In the genomic region with DNA sequence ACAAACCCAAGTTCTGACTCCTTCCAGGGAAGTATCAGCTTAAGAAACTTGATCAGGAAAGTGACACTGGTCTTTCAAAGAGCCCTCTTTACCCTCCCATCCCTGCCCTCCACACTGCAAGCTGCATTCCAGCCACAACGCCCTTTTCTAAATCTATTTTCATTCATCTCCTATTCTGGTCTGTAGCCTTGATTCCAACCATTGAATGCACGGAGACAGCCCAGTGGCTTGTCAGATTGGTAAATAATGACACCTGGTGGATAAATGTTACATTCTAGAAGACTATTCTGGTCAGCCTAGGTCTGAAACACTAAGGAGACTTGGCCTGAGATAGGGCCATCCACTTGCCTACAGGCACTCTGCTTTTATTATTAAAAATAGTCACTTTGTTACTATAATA, we compare ENCODE assay signal across 9 cellular contexts. TPM values are rescaled to one million over a fixed set of nuclear protein-coding genes. Genes with fewer than 3 reads are reported as not detected.
A peak's percentile ranks its signal among the peaks of the same experiment; 100 is the strongest.
DNase-seq lines count a peak whose midpoint lies in the region; ATAC-seq lines count a peak whose summit lies in the region.
"Had no signal": no experiment of that assay in that cellular context is flagged by ENCODE, and none has a peak within 500 bp of the region (broad histone marks: within the 10 kb centered on the region; RNA-seq: fewer than 3 reads in every experiment).

No MANE protein-coding gene starts in this region.

- no peaks in the 10 kb centered on the region for H3K9me3 ChIP-seq in SJCRH30 (replicated peaks)

- peaks cover 14% of the 10 kb centered on the region for H3K4me1 ChIP-seq in SJCRH30

- H3K27ac ChIP-seq in SJCRH30 = no peak overlapping the region

- ATAC-seq in GM18511 (IDR thresholded peaks at IDR 0.05; ENCODE audit: unreplicated experiment) = peak; percentile 57
- peak; percentile 89 for ATAC-seq in sciatic nerve
- ATAC-seq in GM18909 (IDR thresholded peaks at IDR 0.05; ENCODE audit: poor library complexity, unreplicated experiment) = no peak

- H3K27me3 ChIP-seq in SJCRH30 = no peaks in the 10 kb centered on the region

- intact Hi-C loops in sciatic nerve (cut with DNase I) = no loop called here

- H3K4me3 ChIP-seq in SJCRH30 = no peak overlapping the region

- no peaks in the 10 kb centered on the region for H3K36me3 ChIP-seq in SJCRH30

- DNase-seq in 8988T (peak; percentile 50), SJCRH30 (peak; percentile 29 to 75), foreskin melanocyte (peak; percentile 12), sciatic nerve (ENCODE audit: low spot score) (no peak), activated T-cell treated with anti-CD3 and anti-CD28 coated beads for 4 hours (no peak), SKM-1 (lab: John Stamatoyannopoulos, UW; ENCODE audit: unreplicated experiment) (no peak)

RNA-seq across cellular contexts. Expression of a gene that starts 20.9 kb away (rescaled TPM):
- 1.9 and 2.9 TPM in 2 replicates for total RNA-seq in SJCRH30 (2014; rRNA removed; shearing (Covaris generic))
- total RNA-seq in sciatic nerve = 9.9 TPM

RNA-seq across cellular contexts. Expression of a gene that starts 22.9 kb away (rescaled TPM):
- 0.75 and 0.84 TPM in 2 replicates for total RNA-seq in SJCRH30 (2014; rRNA removed; shearing (Covaris generic))
- total RNA-seq in sciatic nerve = not detected
- total RNA-seq: activated naive CD4-positive, alpha-beta T cell treated with anti-CD3 and anti-CD28 coated beads, Interleukin-2, amount 50 U/mL, for 72 hours had no signal

RNA-seq across cellular contexts. Expression of a gene that starts 28.1 kb away (rescaled TPM):
- total RNA-seq in SJCRH30 (2014; rRNA removed; shearing (Covaris generic)) = 19.4 and 20.1 TPM in 2 replicates
- 16.1 TPM for total RNA-seq in sciatic nerve

RNA-seq across cellular contexts. Expression of a gene that starts 28.2 kb away (rescaled TPM):
- total RNA-seq in SJCRH30 (2014; rRNA removed; shearing (Covaris generic)) = 1.7 and 3.5 TPM in 2 replicates
- total RNA-seq in sciatic nerve = 4.1 TPM
- total RNA-seq: activated naive CD4-positive, alpha-beta T cell treated with anti-CD3 and anti-CD28 coated beads, Interleukin-2, amount 50 U/mL, for 72 hours had no signal

RNA-seq across cellular contexts. Expression of a gene that starts 39.8 kb away (rescaled TPM):
- 0.26 and 0.51 TPM in 2 replicates for total RNA-seq in SJCRH30 (2014; rRNA removed; shearing (Covaris generic))
- total RNA-seq in sciatic nerve = not detected

Comparison
In these comparisons a context has a peak if more than half of its experiments do, and no peak if none do; other contexts are left out.
1. DNase-seq: peak in 8988T (single experiment), SJCRH30 (2 of 2) and foreskin melanocyte (single experiment); none in sciatic nerve (single experiment), activated T-cell treated with anti-CD3 and anti-CD28 coated beads for 4 hours (single experiment) and SKM-1 (single experiment).